Comparison of ENCODE assay signal across 33 cellular contexts in genomic region chr15:94638183-94638582, GRCh38.
"Had no signal": no experiment of that assay in that cellular context is flagged by ENCODE, and none has a peak within 500 bp of the region (broad histone marks: within the 10 kb centered on the region; RNA-seq: fewer than 3 reads in every experiment).

No MANE protein-coding gene starts in this region.

- H3K4me1 ChIP-seq: prostate gland, sigmoid colon, stomach, thyroid gland, upper lobe of right lung had no signal

- H3K9me3 Mint-ChIP-seq: activated naive CD4-positive, alpha-beta T cell treated with anti-CD3 and anti-CD28 coated beads, Interleukin-2, amount 50 U/mL, for 24 hours; activated naive CD8-positive, alpha-beta T cell treated with anti-CD3 and anti-CD28 coated beads, Interleukin-2, amount 50 U/mL, for 24 hours; activated T-helper 2 cell treated with anti-CD3 and anti-CD28 coated beads, Interferon-gamma antibody, Interleukin-2, Interleukin-4, amounts not matched to agents 10 μg/mL and 5 μg/mL and 100 μg/mL, durations not matched to agents 14 hours and 24 hours and 36 hours; effector memory CD8-positive, alpha-beta T cell; nephron progenitor cell; T-helper 1 cell treated with Interleukin-12 subunit alpha and Interleukin-12 subunit beta and Interleukin-4 antibody, amounts not matched to agents 30 μg/mL and 1 μg/mL, for 36 hours had no signal

- H3K4me3 Mint-ChIP-seq: activated CD8-positive, alpha-beta memory T cell treated with anti-CD3 and anti-CD28 coated beads, Interleukin-2, amount 10 ng/mL, durations not matched to agents 7 days and 5 days; activated CD8-positive, alpha-beta T cell treated with anti-CD3 and anti-CD28 coated beads, Interleukin-2, amount 10 ng/mL, durations not matched to agents 7 days and 5 days; activated naive CD4-positive, alpha-beta T cell treated with anti-CD3 and anti-CD28 coated beads, Interleukin-2, amount 50 U/mL, for 24 hours; activated naive CD8-positive, alpha-beta T cell treated with anti-CD3 and anti-CD28 coated beads, Interleukin-2, amount 50 U/mL, for 24 hours; effector memory CD8-positive, alpha-beta T cell; immature natural killer cell; mesothelial cell of epicardium; naive B cell; nephron progenitor cell; stimulated activated memory B cell treated with anti-CD40 and anti-IgM and Interleukin-4, amounts not matched to agents 10 μg/mL and 1 μg/mL and 100 μg/mL, for 72 hours; T-helper 1 cell treated with Interleukin-12 subunit alpha and Interleukin-12 subunit beta and Interleukin-4 antibody, amounts not matched to agents 30 μg/mL and 1 μg/mL, for 36 hours had no signal

- H3K27me3 ChIP-seq: ovary, sigmoid colon, stomach, thyroid gland, upper lobe of right lung had no signal

- DNase-seq: activated CD4-positive, alpha-beta T cell treated with anti-CD3 and anti-CD28 coated beads for 1 hour; activated CD8-positive, alpha-beta memory T cell treated with anti-CD3 and anti-CD28 coated beads, Interleukin-2, amount 10 ng/mL, durations not matched to agents 7 days and 5 days; activated CD8-positive, alpha-beta T cell treated with anti-CD3 and anti-CD28 coated beads, Interleukin-2, amount 10 ng/mL, durations not matched to agents 7 days and 5 days; activated naive CD8-positive, alpha-beta T cell treated with anti-CD3 and anti-CD28 coated beads, Interleukin-2, amount 50 U/mL, for 24 hours; activated T-cell treated with anti-CD3 and anti-CD28 coated beads, Interleukin-2, amount 50 U/mL, for 48 hours; amygdala; caudate nucleus; cortex of kidney; effector memory CD8-positive, alpha-beta T cell; foreskin fibroblast; head of caudate nucleus; hypothalamus; immature natural killer cell; kidney; left colon; mammary epithelial cell; naive B cell; nephron progenitor cell; ovary; sigmoid colon; small intestine; stimulated activated CD4-positive, alpha-beta T cell treated with anti-CD3 and anti-CD28 coated beads, Interleukin-4, amount 100 ng/mL, for 24 hours; stomach; T-helper 9 cell; thyroid gland; upper lobe of right lung; WERI-Rb-1 had no signal

- H3K36me3 Mint-ChIP-seq: activated CD8-positive, alpha-beta memory T cell treated with anti-CD3 and anti-CD28 coated beads, Interleukin-2, amount 10 ng/mL, durations not matched to agents 7 days and 5 days; activated naive CD4-positive, alpha-beta T cell treated with anti-CD3 and anti-CD28 coated beads, Interleukin-2, amount 50 U/mL, for 24 hours; immature natural killer cell; mesothelial cell of epicardium; naive B cell; stimulated activated memory B cell treated with anti-CD40 and anti-IgM and Interleukin-4, amounts not matched to agents 10 μg/mL and 1 μg/mL and 100 μg/mL, for 72 hours had no signal

- H3K9me3 ChIP-seq: ovary, prostate gland, sigmoid colon, stomach, thyroid gland, upper lobe of right lung had no signal

- H3K4me3 ChIP-seq: ovary, prostate gland, sigmoid colon, stomach, thyroid gland, upper lobe of right lung had no signal

- H3K27ac ChIP-seq: ovary, prostate gland, sigmoid colon, stomach, thyroid gland, upper lobe of right lung, WERI-Rb-1 had no signal

- H3K27ac Mint-ChIP-seq: activated CD8-positive, alpha-beta memory T cell treated with anti-CD3 and anti-CD28 coated beads, Interleukin-2, amount 10 ng/mL, durations not matched to agents 7 days and 5 days; activated CD8-positive, alpha-beta T cell treated with anti-CD3 and anti-CD28 coated beads, Interleukin-2, amount 10 ng/mL, durations not matched to agents 7 days and 5 days; activated naive CD4-positive, alpha-beta T cell treated with anti-CD3 and anti-CD28 coated beads, Interleukin-2, amount 50 U/mL, for 24 hours; activated naive CD8-positive, alpha-beta T cell treated with anti-CD3 and anti-CD28 coated beads, Interleukin-2, amount 50 U/mL, for 24 hours; activated T-helper 2 cell treated with anti-CD3 and anti-CD28 coated beads, Interferon-gamma antibody, Interleukin-2, Interleukin-4, amounts not matched to agents 10 μg/mL and 5 μg/mL and 100 μg/mL, durations not matched to agents 14 hours and 24 hours and 36 hours; effector memory CD8-positive, alpha-beta T cell; immature natural killer cell; mesothelial cell of epicardium; naive B cell; nephron progenitor cell; stimulated activated memory B cell treated with anti-CD40 and anti-IgM and Interleukin-4, amounts not matched to agents 10 μg/mL and 1 μg/mL and 100 μg/mL, for 72 hours; T-helper 1 cell treated with Interleukin-12 subunit alpha and Interleukin-12 subunit beta and Interleukin-4 antibody, amounts not matched to agents 30 μg/mL and 1 μg/mL, for 36 hours had no signal

- H3K4me1 Mint-ChIP-seq: activated CD8-positive, alpha-beta memory T cell treated with anti-CD3 and anti-CD28 coated beads, Interleukin-2, amount 10 ng/mL, durations not matched to agents 7 days and 5 days; activated naive CD4-positive, alpha-beta T cell treated with anti-CD3 and anti-CD28 coated beads, Interleukin-2, amount 50 U/mL, for 24 hours; activated naive CD8-positive, alpha-beta T cell treated with anti-CD3 and anti-CD28 coated beads, Interleukin-2, amount 50 U/mL, for 24 hours; immature natural killer cell; mesothelial cell of epicardium; naive B cell; nephron progenitor cell; stimulated activated memory B cell treated with anti-CD40 and anti-IgM and Interleukin-4, amounts not matched to agents 10 μg/mL and 1 μg/mL and 100 μg/mL, for 72 hours had no signal

- ATAC-seq: activated CD8-positive, alpha-beta memory T cell treated with anti-CD3 and anti-CD28 coated beads, Interleukin-2, amount 10 ng/mL, durations not matched to agents 7 days and 5 days; activated CD8-positive, alpha-beta T cell treated with anti-CD3 and anti-CD28 coated beads, Interleukin-2, amount 10 ng/mL, durations not matched to agents 7 days and 5 days; activated naive CD8-positive, alpha-beta T cell treated with anti-CD3 and anti-CD28 coated beads, Interleukin-2, amount 50 U/mL, for 24 hours; effector memory CD8-positive, alpha-beta T cell; left colon; stimulated activated memory B cell treated with anti-CD40 and anti-IgM and Interleukin-4, amounts not matched to agents 10 μg/mL and 1 μg/mL and 100 μg/mL, for 72 hours; upper lobe of right lung had no signal

- H3K36me3 ChIP-seq: ovary, prostate gland, sigmoid colon, stomach, thyroid gland, upper lobe of right lung, WERI-Rb-1 had no signal
